12 cellular contexts compared by ENCODE assay signal in the genomic region with DNA sequence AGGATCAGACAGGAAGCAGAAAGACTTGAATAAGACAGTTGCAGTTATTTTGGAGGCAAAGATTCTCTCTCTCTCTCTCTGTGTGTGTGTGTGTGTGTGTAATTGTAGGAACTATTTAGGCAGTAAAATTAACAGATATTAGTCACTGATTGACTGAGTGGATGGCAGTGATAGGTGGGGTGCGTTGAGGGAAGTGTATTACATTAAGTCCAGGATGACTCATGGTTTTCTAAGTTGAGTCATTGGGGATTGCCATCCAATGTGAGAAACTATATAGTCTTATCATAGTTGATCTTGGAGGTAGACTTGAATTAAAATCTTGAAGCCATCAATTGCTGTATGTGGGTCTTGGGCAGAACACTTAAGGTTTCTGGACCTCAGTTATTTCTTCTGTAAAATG.
A peak's percentile ranks its signal among the peaks of the same experiment; 100 is the strongest.
DNase-seq lines count a peak whose midpoint lies in the region; ATAC-seq and TF ChIP-seq lines count a peak whose summit lies in the region.
"Had no signal": no experiment of that assay in that cellular context is flagged by ENCODE, and none has a peak within 500 bp of the region (broad histone marks: within the 10 kb centered on the region; RNA-seq: fewer than 3 reads in every experiment).

No MANE protein-coding gene starts in this region.

- DNase-seq in SIG-M5 treated with dmso at 0.1 percent for 504 hours (lab: John Stamatoyannopoulos, UW; ENCODE audit: unreplicated experiment): peak; percentile 3
- no peak for DNase-seq in SIG-M5 (lab: John Stamatoyannopoulos, UW)
- peak; percentile 21 for DNase-seq in retinal pigment epithelial cell (ENCODE audit: low read depth)
- no peak for DNase-seq in DMS79 treated with DMSO at 0.1 percent for 48 hours (lab: John Stamatoyannopoulos, UW)
- DNase-seq in effector CD8-positive, alpha-beta T cell (lab: John Stamatoyannopoulos, UW): no peak
- DNase-seq: activated gamma-delta T cell, NCI-H526, retina had no signal

- no peaks in the 10 kb centered on the region for H3K9me3 Mint-ChIP-seq in activated T-helper 17 cell treated with anti-CD3 and anti-CD28 coated beads, Interleukin-2, amount 50 U/mL, for 72 hours

- no peaks in the 10 kb centered on the region for H3K27me3 Mint-ChIP-seq in activated T-helper 17 cell treated with anti-CD3 and anti-CD28 coated beads, Interleukin-2, amount 50 U/mL, for 72 hours

- H3K4me3 ChIP-seq in retinal pigment epithelial cell (ENCODE audit: low read length): no peak overlapping the region
- H3K4me3 ChIP-seq: K562 had no signal

- H3K27ac Mint-ChIP-seq in activated T-helper 17 cell treated with anti-CD3 and anti-CD28 coated beads, Interleukin-2, amount 50 U/mL, for 72 hours: no peak overlapping the region

- no peaks in the 10 kb centered on the region for H3K4me1 Mint-ChIP-seq in activated T-helper 17 cell treated with anti-CD3 and anti-CD28 coated beads, Interleukin-2, amount 50 U/mL, for 72 hours

- no peak overlapping the region for H3K4me3 Mint-ChIP-seq in activated T-helper 17 cell treated with anti-CD3 and anti-CD28 coated beads, Interleukin-2, amount 50 U/mL, for 72 hours

- ATAC-seq in HG02981 (IDR thresholded peaks at IDR 0.05; ENCODE audit: unreplicated experiment): peak; percentile 71
- peak; percentile 31 for ATAC-seq in activated T-helper 17 cell treated with anti-CD3 and anti-CD28 coated beads, Interleukin-2, amount 50 U/mL, for 72 hours (replicated peaks)
- ATAC-seq in GM21447 (IDR thresholded peaks at IDR 0.05; ENCODE audit: unreplicated experiment): no peak
- ATAC-seq: K562 had no signal

- TF ChIP-seq CTCF in retinal pigment epithelial cell (conservative IDR thresholded peaks at IDR 0.05; ENCODE audit: low read depth, low read length): no peak

- H3K36me3 Mint-ChIP-seq in activated T-helper 17 cell treated with anti-CD3 and anti-CD28 coated beads, Interleukin-2, amount 50 U/mL, for 72 hours (ENCODE audit: low read depth): no peaks in the 10 kb centered on the region

Comparison
In these comparisons a context has a peak if more than half of its experiments do, and no peak if none do; other contexts are left out.
1. DNase-seq: peak in SIG-M5 treated with dmso at 0.1 percent for 504 hours (single experiment) and retinal pigment epithelial cell (single experiment); none in SIG-M5 (single experiment), DMS79 treated with DMSO at 0.1 percent for 48 hours (single experiment) and effector CD8-positive, alpha-beta T cell (single experiment).